In genomic region chr17:19538095-19539039, GRCh38 we compare ENCODE assay signal across 1 cellular context.
A peak's percentile ranks its signal among the peaks of the same experiment; 100 is the strongest.
TF ChIP-seq lines count a peak whose summit lies in the region.

No MANE protein-coding gene starts in this region.

TF ChIP-seq in HepG2, 621 proteins besides CTCF, POLR2A, EP300 and RAD21 (continued from another document and continues in another):
- TF ChIP-seq ATAD3A (CRISPR knock-in tag; IDR thresholded peaks at IDR 0.05) = no peak
- no peak for TF ChIP-seq ZNF550 (CRISPR knock-in tag; IDR thresholded peaks at IDR 0.05; ENCODE audit: borderline replicate concordance)
- no peak for TF ChIP-seq ZNF577 (CRISPR knock-in tag; IDR thresholded peaks at IDR 0.05; ENCODE audit: borderline replicate concordance, low read depth)
- TF ChIP-seq MAZ (IDR thresholded peaks at IDR 0.05; ENCODE audit: borderline replicate concordance, low read depth, low read length) = no peak
- peak; percentile 86 for TF ChIP-seq MAZ (CRISPR knock-in tag; IDR thresholded peaks at IDR 0.05; ENCODE audit: low read depth)
- no peak for TF ChIP-seq SRSF9 (IDR thresholded peaks at IDR 0.05; ENCODE audit: borderline replicate concordance, insufficient read depth, low read depth, low read length, poor library complexity, severe bottlenecking)
- no peak for TF ChIP-seq ZNF570 (CRISPR knock-in tag; IDR thresholded peaks at IDR 0.05; ENCODE audit: borderline replicate concordance)
- peak; percentile 92; the same call in 1 of the 2 replicates for TF ChIP-seq SOX5 (CRISPR knock-in tag; IDR thresholded peaks at IDR 0.05; ENCODE audit: borderline replicate concordance)
- TF ChIP-seq ZNF446 (CRISPR knock-in tag; IDR thresholded peaks at IDR 0.05) = no peak
- TF ChIP-seq ZHX2 (IDR thresholded peaks at IDR 0.05; ENCODE audit: low read depth) = no peak
- no peak for TF ChIP-seq ZHX2 (CRISPR knock-in tag; IDR thresholded peaks at IDR 0.05; ENCODE audit: borderline replicate concordance)
- TF ChIP-seq ARNTL (CRISPR knock-in tag; IDR thresholded peaks at IDR 0.05) = peak; percentile 99
- TF ChIP-seq EHMT2 (IDR thresholded peaks at IDR 0.05; ENCODE audit: borderline replicate concordance, low read depth, low read length) = no peak
- TF ChIP-seq RBAK (CRISPR knock-in tag; IDR thresholded peaks at IDR 0.05) = no peak
- peak; percentile 87; the same call in 1 of the 2 replicates for TF ChIP-seq ZNF292 (CRISPR knock-in tag; IDR thresholded peaks at IDR 0.05; ENCODE audit: borderline replicate concordance, low read depth)
- no peak for TF ChIP-seq ZNF776 (CRISPR knock-in tag; IDR thresholded peaks at IDR 0.05)
- TF ChIP-seq ATF1 (CRISPR knock-in tag; IDR thresholded peaks at IDR 0.05) = peak; percentile 32; the same call in 1 of the 2 replicates
- peak; percentile 95 for TF ChIP-seq ARID5B (CRISPR knock-in tag; IDR thresholded peaks at IDR 0.05)
- TF ChIP-seq ZNF746 (CRISPR knock-in tag; IDR thresholded peaks at IDR 0.05) = peak; percentile 96
- peak; percentile 38; the same call in 1 of the 2 replicates for TF ChIP-seq TBX3 (IDR thresholded peaks at IDR 0.05; ENCODE audit: borderline replicate concordance)
- TF ChIP-seq ZFP36L1 (CRISPR knock-in tag; IDR thresholded peaks at IDR 0.05) = no peak
- TF ChIP-seq RFX3 (CRISPR knock-in tag; IDR thresholded peaks at IDR 0.05) = no peak
- TF ChIP-seq NKX3-1 (CRISPR knock-in tag; IDR thresholded peaks at IDR 0.05) = no peak; the same call in 1 of the 2 replicates
- TF ChIP-seq ZNF124 (CRISPR knock-in tag; IDR thresholded peaks at IDR 0.05) = peak; percentile 62; the same call in 1 of the 2 replicates
- no peak for TF ChIP-seq ATRX (CRISPR knock-in tag; IDR thresholded peaks at IDR 0.05; ENCODE audit: borderline replicate concordance)
- no peak; the same call in 1 of the 2 replicates for TF ChIP-seq JUNB (CRISPR knock-in tag; IDR thresholded peaks at IDR 0.05; ENCODE audit: borderline replicate concordance)
- no peak for TF ChIP-seq THYN1 (CRISPR knock-in tag; IDR thresholded peaks at IDR 0.05; ENCODE audit: borderline replicate concordance, low read depth)
- TF ChIP-seq ZNF609 (CRISPR knock-in tag; IDR thresholded peaks at IDR 0.05; ENCODE audit: borderline replicate concordance) = peak; percentile 93
- TF ChIP-seq HNF4A (CRISPR knock-in tag; IDR thresholded peaks at IDR 0.05) = peak; percentile 98
- TF ChIP-seq EED (CRISPR knock-in tag; IDR thresholded peaks at IDR 0.05) = no peak
- no peak for TF ChIP-seq ZNF468 (CRISPR knock-in tag; IDR thresholded peaks at IDR 0.05)
- TF ChIP-seq PRDM10 (CRISPR knock-in tag; IDR thresholded peaks at IDR 0.05; ENCODE audit: low read depth) = peak; percentile 81; the same call in 1 of the 2 replicates
- peak; percentile 72; the same call in 1 of the 2 replicates for TF ChIP-seq CREM (IDR thresholded peaks at IDR 0.05)
- no peak for TF ChIP-seq CREM (CRISPR knock-in tag; IDR thresholded peaks at IDR 0.05)
- peak; percentile 63 for TF ChIP-seq ZNF629 (CRISPR knock-in tag; conservative IDR thresholded peaks at IDR 0.05)
- TF ChIP-seq TERF1 (CRISPR knock-in tag; IDR thresholded peaks at IDR 0.05) = no peak
- peak; percentile 97 for TF ChIP-seq SAP130 (CRISPR knock-in tag; IDR thresholded peaks at IDR 0.05; ENCODE audit: low read depth)
- TF ChIP-seq ZBTB2 (CRISPR knock-in tag; IDR thresholded peaks at IDR 0.05; ENCODE audit: low read depth) = no peak
- no peak for TF ChIP-seq MZF1 (CRISPR knock-in tag; IDR thresholded peaks at IDR 0.05; ENCODE audit: borderline replicate concordance)
- peak; percentile 85 for TF ChIP-seq MIXL1 (CRISPR knock-in tag; IDR thresholded peaks at IDR 0.05)
- TF ChIP-seq SRY (CRISPR knock-in tag; IDR thresholded peaks at IDR 0.05) = 0 out of 2 replicates have a peak, but pooled peaks have one; percentile 48
